ENCODE assay signal across 1 cellular context in the genomic region with DNA sequence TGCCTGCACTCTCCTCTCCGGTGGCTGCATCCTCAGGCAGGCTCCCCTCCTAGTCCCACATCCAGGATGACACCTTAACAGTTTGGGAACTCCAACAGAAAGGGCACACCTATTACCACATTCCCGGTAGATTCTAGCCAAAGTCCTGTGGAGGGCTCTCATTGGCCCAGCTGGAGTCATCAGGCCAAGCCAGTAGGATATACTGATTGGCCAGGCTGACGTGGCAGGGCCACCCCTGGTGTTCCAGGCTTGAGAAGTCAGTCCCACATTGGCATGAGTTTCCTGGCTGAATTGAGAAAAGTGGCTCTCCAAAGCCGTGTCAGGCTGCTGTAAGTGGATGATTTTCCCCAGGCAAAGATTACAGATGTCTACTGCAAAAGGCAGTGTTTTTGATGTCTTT.
TF ChIP-seq lines count a peak whose summit lies in the region.

No MANE protein-coding gene starts in this region.

TF ChIP-seq in GM23338, 12 proteins besides CTCF, POLR2A, EP300 and RAD21 (continued from another document):
- TF ChIP-seq, protein P1, sequence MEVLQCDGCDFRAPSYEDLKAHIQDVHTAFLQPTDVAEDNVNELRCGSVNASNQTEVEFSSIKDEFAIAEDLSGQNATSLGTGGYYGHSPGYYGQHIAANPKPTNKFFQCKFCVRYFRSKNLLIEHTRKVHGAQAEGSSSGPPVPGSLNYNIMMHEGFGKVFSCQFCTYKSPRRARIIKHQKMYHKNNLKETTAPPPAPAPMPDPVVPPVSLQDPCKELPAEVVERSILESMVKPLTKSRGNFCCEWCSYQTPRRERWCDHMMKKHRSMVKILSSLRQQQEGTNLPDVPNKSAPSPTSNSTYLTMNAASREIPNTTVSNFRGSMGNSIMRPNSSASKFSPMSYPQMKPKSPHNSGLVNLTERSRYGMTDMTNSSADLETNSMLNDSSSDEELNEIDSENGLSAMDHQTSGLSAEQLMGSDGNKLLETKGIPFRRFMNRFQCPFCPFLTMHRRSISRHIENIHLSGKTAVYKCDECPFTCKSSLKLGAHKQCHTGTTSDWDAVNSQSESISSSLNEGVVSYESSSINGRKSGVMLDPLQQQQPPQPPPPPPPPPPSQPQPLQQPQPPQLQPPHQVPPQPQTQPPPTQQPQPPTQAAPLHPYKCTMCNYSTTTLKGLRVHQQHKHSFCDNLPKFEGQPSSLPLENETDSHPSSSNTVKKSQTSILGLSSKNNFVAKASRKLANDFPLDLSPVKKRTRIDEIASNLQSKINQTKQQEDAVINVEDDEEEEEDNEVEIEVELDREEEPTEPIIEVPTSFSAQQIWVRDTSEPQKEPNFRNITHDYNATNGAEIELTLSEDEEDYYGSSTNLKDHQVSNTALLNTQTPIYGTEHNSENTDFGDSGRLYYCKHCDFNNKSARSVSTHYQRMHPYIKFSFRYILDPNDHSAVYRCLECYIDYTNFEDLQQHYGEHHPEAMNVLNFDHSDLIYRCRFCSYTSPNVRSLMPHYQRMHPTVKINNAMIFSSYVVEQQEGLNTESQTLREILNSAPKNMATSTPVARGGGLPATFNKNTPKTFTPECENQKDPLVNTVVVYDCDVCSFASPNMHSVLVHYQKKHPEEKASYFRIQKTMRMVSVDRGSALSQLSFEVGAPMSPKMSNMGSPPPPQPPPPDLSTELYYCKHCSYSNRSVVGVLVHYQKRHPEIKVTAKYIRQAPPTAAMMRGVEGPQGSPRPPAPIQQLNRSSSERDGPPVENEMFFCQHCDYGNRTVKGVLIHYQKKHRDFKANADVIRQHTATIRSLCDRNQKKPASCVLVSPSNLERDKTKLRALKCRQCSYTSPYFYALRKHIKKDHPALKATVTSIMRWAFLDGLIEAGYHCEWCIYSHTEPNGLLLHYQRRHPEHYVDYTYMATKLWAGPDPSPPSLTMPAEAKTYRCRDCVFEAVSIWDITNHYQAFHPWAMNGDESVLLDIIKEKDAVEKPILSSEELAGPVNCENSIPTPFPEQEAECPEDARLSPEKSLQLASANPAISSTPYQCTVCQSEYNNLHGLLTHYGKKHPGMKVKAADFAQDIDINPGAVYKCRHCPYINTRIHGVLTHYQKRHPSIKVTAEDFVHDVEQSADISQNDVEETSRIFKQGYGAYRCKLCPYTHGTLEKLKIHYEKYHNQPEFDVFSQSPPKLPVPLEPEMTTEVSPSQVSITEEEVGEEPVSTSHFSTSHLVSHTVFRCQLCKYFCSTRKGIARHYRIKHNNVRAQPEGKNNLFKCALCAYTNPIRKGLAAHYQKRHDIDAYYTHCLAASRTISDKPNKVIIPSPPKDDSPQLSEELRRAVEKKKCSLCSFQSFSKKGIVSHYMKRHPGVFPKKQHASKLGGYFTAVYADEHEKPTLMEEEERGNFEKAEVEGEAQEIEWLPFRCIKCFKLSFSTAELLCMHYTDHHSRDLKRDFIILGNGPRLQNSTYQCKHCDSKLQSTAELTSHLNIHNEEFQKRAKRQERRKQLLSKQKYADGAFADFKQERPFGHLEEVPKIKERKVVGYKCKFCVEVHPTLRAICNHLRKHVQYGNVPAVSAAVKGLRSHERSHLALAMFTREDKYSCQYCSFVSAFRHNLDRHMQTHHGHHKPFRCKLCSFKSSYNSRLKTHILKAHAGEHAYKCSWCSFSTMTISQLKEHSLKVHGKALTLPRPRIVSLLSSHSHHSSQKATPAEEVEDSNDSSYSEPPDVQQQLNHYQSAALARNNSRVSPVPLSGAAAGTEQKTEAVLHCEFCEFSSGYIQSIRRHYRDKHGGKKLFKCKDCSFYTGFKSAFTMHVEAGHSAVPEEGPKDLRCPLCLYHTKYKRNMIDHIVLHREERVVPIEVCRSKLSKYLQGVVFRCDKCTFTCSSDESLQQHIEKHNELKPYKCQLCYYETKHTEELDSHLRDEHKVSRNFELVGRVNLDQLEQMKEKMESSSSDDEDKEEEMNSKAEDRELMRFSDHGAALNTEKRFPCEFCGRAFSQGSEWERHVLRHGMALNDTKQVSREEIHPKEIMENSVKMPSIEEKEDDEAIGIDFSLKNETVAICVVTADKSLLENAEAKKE (CRISPR knock-in tag; IDR thresholded peaks at IDR 0.05) = no peak
- TF ChIP-seq ZNF331 (CRISPR knock-in tag; IDR thresholded peaks at IDR 0.05; ENCODE audit: low read depth) = no peak
- no peak for TF ChIP-seq CREB1 (CRISPR knock-in tag; IDR thresholded peaks at IDR 0.05; ENCODE audit: low read depth)
- no peak for TF ChIP-seq JUNB (IDR thresholded peaks at IDR 0.05; ENCODE audit: unreplicated experiment)
- no peak for TF ChIP-seq EZH2phosphoT487 (IDR thresholded peaks at IDR 0.05; ENCODE audit: unreplicated experiment)
- TF ChIP-seq NANOG (IDR thresholded peaks at IDR 0.05; ENCODE audit: borderline replicate concordance) = no peak
- TF ChIP-seq STAT1 (IDR thresholded peaks at IDR 0.05; ENCODE audit: unreplicated experiment) = no peak
